In the genomic region with DNA sequence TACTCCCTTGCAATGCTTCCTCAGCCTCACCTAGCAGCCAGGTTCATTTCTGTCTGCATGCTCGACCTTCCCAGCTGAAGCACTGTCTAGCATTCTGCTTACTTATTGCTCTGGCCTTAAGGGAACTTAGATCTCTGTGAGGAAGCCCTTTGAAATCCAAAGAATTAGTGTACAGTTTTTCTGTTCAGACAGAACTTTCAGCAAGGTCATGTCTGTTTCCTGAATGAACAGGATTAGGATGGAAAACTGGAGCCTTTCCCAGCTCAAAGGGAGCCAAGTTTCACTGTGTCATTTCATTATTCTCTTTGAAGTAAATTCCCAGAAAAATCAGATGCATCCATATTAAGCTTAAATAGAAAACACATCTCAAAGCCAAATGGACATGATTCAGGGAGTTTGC, we compare ENCODE assay signal across 13 cellular contexts.
DNase-seq lines count a peak whose midpoint lies in the region; ATAC-seq and TF ChIP-seq lines count a peak whose summit lies in the region.
"Had no signal": no experiment of that assay in that cellular context is flagged by ENCODE, and none has a peak within 500 bp of the region (broad histone marks: within the 10 kb centered on the region; RNA-seq: fewer than 3 reads in every experiment).

No MANE protein-coding gene starts in this region.

- H3K4me3 ChIP-seq in esophagus muscularis mucosa (no peak overlapping the region), mesenchymal stem cell (ENCODE audit: insufficient read depth in 1 of 2, low read depth in 1 of 2, low read length in 2 of 2) (no peak overlapping the region), stomach smooth muscle (ENCODE audit: low read length in 2 of 2) (no peak overlapping the region)
- H3K4me3 ChIP-seq: GM12878, upper lobe of left lung had no signal

- H2BK12ac ChIP-seq in mesenchymal stem cell (ENCODE audit: low read length in 2 of 2), result peak overlapping the region; percentile 37 to 63

- no peak overlapping the region for H3K18ac ChIP-seq in mesenchymal stem cell (ENCODE audit: low read depth in 1 of 2, low read length in 2 of 2)

- 28% methylated on average over 1 of the region's 1 CpG for WGBS in esophagus muscularis mucosa
- 77% methylated on average over 1 of the region's 1 CpG for WGBS in mesenchymal stem cell

- no peak overlapping the region for H2BK15ac ChIP-seq in mesenchymal stem cell (ENCODE audit: low read depth, poor library complexity, severe bottlenecking)

- H3K36me3 ChIP-seq in esophagus muscularis mucosa (no peaks in the 10 kb centered on the region), mesenchymal stem cell (ENCODE audit: control insufficient read depth in 1 of 2, insufficient read depth in 2 of 2, low read depth in 1 of 2, low read length in 2 of 2) (no peaks in the 10 kb centered on the region), stomach smooth muscle (ENCODE audit: control insufficient read depth in 2 of 2, insufficient read depth in 2 of 2, low read length in 2 of 2) (no peaks in the 10 kb centered on the region)
- H3K36me3 ChIP-seq: upper lobe of left lung had no signal

- H2AK5ac ChIP-seq in mesenchymal stem cell (ENCODE audit: low read length, severe bottlenecking), result no peak overlapping the region

- peak overlapping the region; percentile 29 for H2AFZ ChIP-seq in mesenchymal stem cell (ENCODE audit: low read depth, low read length)

- no peak overlapping the region for H4K91ac ChIP-seq in mesenchymal stem cell (ENCODE audit: low read length)

- H3K4me1 ChIP-seq in esophagus muscularis mucosa (peaks cover 19 to 55% (median 52%) of the 10 kb centered on the region in 4 donors), mesenchymal stem cell (ENCODE audit: control insufficient read depth, insufficient read depth, low read depth, low read length) (peaks cover 4% of the 10 kb centered on the region), stomach smooth muscle (ENCODE audit: control insufficient read depth, insufficient read depth, low read length) (peaks cover 9% of the 10 kb centered on the region)

- no peak for TF ChIP-seq POLR2A in esophagus muscularis mucosa (IDR thresholded peaks at IDR 0.05; ENCODE audit: low read depth)

- TF ChIP-seq CTCF in esophagus muscularis mucosa (IDR thresholded peaks at IDR 0.05), result no peak

- H3K27ac ChIP-seq in esophagus muscularis mucosa (replicated peaks in 1 of 4), result peak overlapping the region; percentile 46 to 78 (median 64)
- H3K27ac ChIP-seq in mesenchymal stem cell (ENCODE audit: low read length, poor library complexity, severe bottlenecking), result peak overlapping the region; percentile 3
- H3K27ac ChIP-seq in stomach smooth muscle (ENCODE audit: low read length), result peak overlapping the region; percentile 43
- H3K27ac ChIP-seq: upper lobe of left lung had no signal

- H3K4ac ChIP-seq in mesenchymal stem cell (ENCODE audit: low read depth in 1 of 2, low read length in 2 of 2), result no peak overlapping the region

- no peak overlapping the region for H3K23ac ChIP-seq in mesenchymal stem cell (ENCODE audit: low read length in 2 of 2)

- TF ChIP-seq EP300 in esophagus muscularis mucosa (IDR thresholded peaks at IDR 0.05), result no peak

- H3K27me3 ChIP-seq in esophagus muscularis mucosa (no peaks in the 10 kb centered on the region), mesenchymal stem cell (ENCODE audit: control insufficient read depth in 1 of 2, insufficient read depth in 1 of 2, low read length in 2 of 2) (no peaks in the 10 kb centered on the region), stomach smooth muscle (ENCODE audit: control insufficient read depth in 1 of 2, insufficient read depth in 2 of 2, low read length in 2 of 2) (no peaks in the 10 kb centered on the region)
- H3K27me3 ChIP-seq: upper lobe of left lung had no signal

- no peaks in the 10 kb centered on the region for H3K79me1 ChIP-seq in mesenchymal stem cell (replicated peaks; ENCODE audit: low read length, poor library complexity, severe bottlenecking)

- DNase-seq in esophagus muscularis mucosa (ENCODE audit: extremely low spot score) (no peak), mesenchymal stem cell (no peak), HK-2 (ENCODE audit: unreplicated experiment) (no peak)
- DNase-seq: activated CD4-positive, alpha-beta T cell treated with anti-CD3 and anti-CD28 coated beads, Interleukin-2, amount 50 U/mL, for 1 hour; activated naive CD4-positive, alpha-beta T cell; NCI-H1092; NK-92 treated with Interleukin-12 subunit alpha and Interleukin-12 subunit beta, amount 100 ng/mL, for 24 hours; upper lobe of left lung had no signal

- H3K4me2 ChIP-seq in mesenchymal stem cell (ENCODE audit: low read length, poor library complexity, severe bottlenecking), result no peak overlapping the region

- no peak overlapping the region for H3K14ac ChIP-seq in mesenchymal stem cell (ENCODE audit: low read length in 2 of 2)

- H2BK5ac ChIP-seq in mesenchymal stem cell (ENCODE audit: low read depth, low read length, poor library complexity, severe bottlenecking), result no peak overlapping the region

- peak overlapping the region; percentile 69 for H4K8ac ChIP-seq in mesenchymal stem cell (ENCODE audit: low read length)

- ATAC-seq in SK-N-SH treated with all-trans-retinoic acid at 6 μM for 48 hours, result peak; percentile 61
- no peak for ATAC-seq in GM19452 (IDR thresholded peaks at IDR 0.05; ENCODE audit: unreplicated experiment)
- no peak for ATAC-seq in HG03045 (IDR thresholded peaks at IDR 0.05; ENCODE audit: unreplicated experiment)
- ATAC-seq: GM12878 had no signal

- H2BK120ac ChIP-seq in mesenchymal stem cell (ENCODE audit: low read depth, low read length), result no peak overlapping the region

- H3K9ac ChIP-seq in mesenchymal stem cell (ENCODE audit: low read length) (no peak overlapping the region), stomach smooth muscle (ENCODE audit: low read length in 2 of 2) (no peak overlapping the region)

- H3K9me3 ChIP-seq in esophagus muscularis mucosa (no peaks in the 10 kb centered on the region), mesenchymal stem cell (ENCODE audit: control insufficient read depth, low read length) (no peaks in the 10 kb centered on the region), stomach smooth muscle (ENCODE audit: control insufficient read depth in 2 of 2, low read length in 2 of 2) (no peaks in the 10 kb centered on the region)
- H3K9me3 ChIP-seq: upper lobe of left lung had no signal

- intact Hi-C loops in esophagus muscularis mucosa (cut with DNase I), result no loop called here

TF ChIP-seq in SK-N-SH treated with all-trans-retinoic acid at 6 μM for 48 hours, 23 proteins besides CTCF, POLR2A, EP300 and RAD21:
- TF ChIP-seq ZNF565 (CRISPR knock-in tag; conservative IDR thresholded peaks at IDR 0.05; ENCODE audit: low read depth) (no peak), PPARA (CRISPR knock-in tag; IDR thresholded peaks at IDR 0.05; ENCODE audit: borderline replicate concordance) (no peak), ZFP3 (CRISPR knock-in tag; IDR thresholded peaks at IDR 0.05) (no peak), GLIS3 (CRISPR knock-in tag; IDR thresholded peaks at IDR 0.05) (no peak), CSDC2 (CRISPR knock-in tag; IDR thresholded peaks at IDR 0.05) (no peak), ZC3H10 (CRISPR knock-in tag; IDR thresholded peaks at IDR 0.05) (no peak), RARB (CRISPR knock-in tag; IDR thresholded peaks at IDR 0.05) (no peak), OSR1 (CRISPR knock-in tag; IDR thresholded peaks at IDR 0.05) (no peak), TOX (CRISPR knock-in tag; IDR thresholded peaks at IDR 0.05; ENCODE audit: borderline replicate concordance) (no peak), ZNF8 (CRISPR knock-in tag; IDR thresholded peaks at IDR 0.05) (no peak), ZFP30 (CRISPR knock-in tag; IDR thresholded peaks at IDR 0.05) (no peak)
- TF ChIP-seq, protein P1, sequence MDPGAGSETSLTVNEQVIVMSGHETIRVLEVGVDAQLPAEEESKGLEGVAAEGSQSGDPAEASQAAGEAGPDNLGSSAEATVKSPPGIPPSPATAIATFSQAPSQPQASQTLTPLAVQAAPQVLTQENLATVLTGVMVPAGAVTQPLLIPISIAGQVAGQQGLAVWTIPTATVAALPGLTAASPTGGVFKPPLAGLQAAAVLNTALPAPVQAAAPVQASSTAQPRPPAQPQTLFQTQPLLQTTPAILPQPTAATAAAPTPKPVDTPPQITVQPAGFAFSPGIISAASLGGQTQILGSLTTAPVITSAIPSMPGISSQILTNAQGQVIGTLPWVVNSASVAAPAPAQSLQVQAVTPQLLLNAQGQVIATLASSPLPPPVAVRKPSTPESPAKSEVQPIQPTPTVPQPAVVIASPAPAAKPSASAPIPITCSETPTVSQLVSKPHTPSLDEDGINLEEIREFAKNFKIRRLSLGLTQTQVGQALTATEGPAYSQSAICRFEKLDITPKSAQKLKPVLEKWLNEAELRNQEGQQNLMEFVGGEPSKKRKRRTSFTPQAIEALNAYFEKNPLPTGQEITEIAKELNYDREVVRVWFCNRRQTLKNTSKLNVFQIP (CRISPR knock-in tag; IDR thresholded peaks at IDR 0.05; ENCODE audit: borderline replicate concordance, low read depth), result no peak
TF ChIP-seq in SK-N-SH treated with all-trans-retinoic acid at 6 μM for 48 hours: peak in this region for 0.

Comparison
In these comparisons a context has a peak if more than half of its experiments do, and no peak if none do; other contexts are left out.
1. H3K27ac ChIP-seq: peak in every context shown above with its lines; median percentile 64 in esophagus muscularis mucosa; 43 in stomach smooth muscle; 3 in mesenchymal stem cell.